20 cellular contexts compared by ENCODE assay signal in the genomic region with DNA sequence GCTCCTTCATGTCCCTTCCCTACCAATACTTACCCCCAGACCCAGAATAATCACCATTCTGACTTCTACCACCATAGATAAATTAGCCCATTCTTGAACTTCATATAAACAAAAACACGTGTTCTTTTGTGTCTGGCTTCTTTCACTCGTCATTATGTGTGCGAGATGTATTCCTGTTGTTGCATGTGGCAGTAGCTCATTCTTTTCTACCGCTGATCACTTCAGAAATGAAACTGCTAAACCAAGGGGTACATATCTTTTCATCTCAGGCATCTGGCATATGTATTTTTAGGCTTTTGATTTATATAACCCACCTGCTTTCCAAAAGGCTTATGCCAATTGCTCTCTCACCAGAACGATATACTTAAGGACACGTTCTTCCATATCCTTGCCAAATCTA. TPM values are rescaled to one million over a fixed set of nuclear protein-coding genes. Genes with fewer than 3 reads are reported as not detected.
A peak's percentile ranks its signal among the peaks of the same experiment; 100 is the strongest.
DNase-seq lines count a peak whose midpoint lies in the region; ATAC-seq, FAIRE-seq and TF ChIP-seq lines count a peak whose summit lies in the region.
"Had no signal": no experiment of that assay in that cellular context is flagged by ENCODE, and none has a peak within 500 bp of the region (broad histone marks: within the 10 kb centered on the region; RNA-seq: fewer than 3 reads in every experiment).

No MANE protein-coding gene starts in this region.

- FAIRE-seq in GM12892 (lab: Jason Lieb, UNC): peak; percentile 27
- FAIRE-seq: G401.6, GM19239, H1 had no signal

- DNase-seq in BE2C (no peak), GM12892 (ENCODE audit: insufficient read length) (no peak), midbrain (lab: John Stamatoyannopoulos, UW) (no peak), neural progenitor cell (ENCODE audit: low spot score) (no peak), NCI-H187 treated with DMSO at 0.1 percent for 48 hours (lab: John Stamatoyannopoulos, UW) (no peak)
- DNase-seq: Caco-2; CD4-positive, CD25-positive, alpha-beta regulatory T cell; CD8-positive, alpha-beta T cell; DMS153; DND-41; GM23248; H7; HCEC 1CT had no signal

- ATAC-seq in SK-N-SH treated with all-trans-retinoic acid at 6 μM for 48 hours: peak; percentile 51; the same call in 1 of the 3 replicates
- ATAC-seq: CD8-positive, alpha-beta T cell had no signal

- peaks cover 9% of the 10 kb centered on the region for H3K4me1 Mint-ChIP-seq in neural progenitor cell
- H3K4me1 Mint-ChIP-seq: CD4-positive, CD25-positive, alpha-beta regulatory T cell had no signal

- H4K20me1 ChIP-seq in neural progenitor cell (ENCODE audit: low read depth): no peaks in the 10 kb centered on the region
- H4K20me1 ChIP-seq: BLaER1 had no signal

- no peaks in the 10 kb centered on the region for H3K36me3 ChIP-seq in BE2C
- no peaks in the 10 kb centered on the region for H3K36me3 ChIP-seq in neural progenitor cell
- H3K36me3 ChIP-seq: BLaER1 had no signal

- no peaks in the 10 kb centered on the region for H3K9me3 Mint-ChIP-seq in neural progenitor cell
- H3K9me3 Mint-ChIP-seq: CD4-positive, CD25-positive, alpha-beta regulatory T cell; CD8-positive, alpha-beta T cell had no signal

- no peak overlapping the region for H2AFZ ChIP-seq in neural progenitor cell (replicated peaks)
- H2AFZ ChIP-seq: GM23248 had no signal

- no peaks in the 10 kb centered on the region for H3K27me3 Mint-ChIP-seq in neural progenitor cell (ENCODE audit: insufficient read depth, low read depth)

- no peak overlapping the region for H3K27ac Mint-ChIP-seq in neural progenitor cell
- H3K27ac Mint-ChIP-seq: CD4-positive, CD25-positive, alpha-beta regulatory T cell; CD8-positive, alpha-beta T cell had no signal

- no peak for TF ChIP-seq POLR2A in GM12892 (IDR thresholded peaks at IDR 0.05; ENCODE audit: low read depth, low read length)

- no peak overlapping the region for H3K27ac ChIP-seq in neural progenitor cell
- H3K27ac ChIP-seq: BLaER1, C4-2B, GM23248 had no signal

- H3F3A ChIP-seq in neural progenitor cell (ENCODE audit: low read depth): no peaks in the 10 kb centered on the region

- H3K27me3 ChIP-seq in BE2C (no peaks in the 10 kb centered on the region), neural progenitor cell (no peaks in the 10 kb centered on the region)
- H3K27me3 ChIP-seq: BLaER1 had no signal

- H3K4me1 ChIP-seq in BE2C (peaks cover 3% of the 10 kb centered on the region; the same call in 1 of the 2 replicates), neural progenitor cell (peaks cover 13% of the 10 kb centered on the region)
- H3K4me1 ChIP-seq: BLaER1, Caco-2 had no signal

- H3K79me2 ChIP-seq in neural progenitor cell (ENCODE audit: low read depth): no peaks in the 10 kb centered on the region

- H3K4me3 Mint-ChIP-seq in neural progenitor cell: no peak overlapping the region
- H3K4me3 Mint-ChIP-seq: CD4-positive, CD25-positive, alpha-beta regulatory T cell; CD8-positive, alpha-beta T cell had no signal

- TF ChIP-seq CTCF in BE2C (IDR thresholded peaks at IDR 0.05; ENCODE audit: low read depth, low read length) (no peak), neural progenitor cell (IDR thresholded peaks at IDR 0.05) (no peak)

- no peaks in the 10 kb centered on the region for H3K36me3 Mint-ChIP-seq in neural progenitor cell
- H3K36me3 Mint-ChIP-seq: CD4-positive, CD25-positive, alpha-beta regulatory T cell; CD8-positive, alpha-beta T cell had no signal

- H3K9me3 ChIP-seq in BE2C: no peaks in the 10 kb centered on the region
- no peaks in the 10 kb centered on the region for H3K9me3 ChIP-seq in neural progenitor cell (ENCODE audit: low read depth)
- H3K9me3 ChIP-seq: BLaER1, Caco-2 had no signal

- H3K4me2 ChIP-seq in neural progenitor cell: no peak overlapping the region
- H3K4me2 ChIP-seq: BLaER1 had no signal

- no peak overlapping the region for H3K9ac ChIP-seq in neural progenitor cell
- H3K9ac ChIP-seq: BLaER1, GM23248 had no signal

- H3K4me3 ChIP-seq in BE2C (ENCODE audit: low read depth, low read length): 0 out of 2 replicates have a peak overlapping the region, but pooled peaks have one; percentile 2
- no peak overlapping the region for H3K4me3 ChIP-seq in neural progenitor cell
- H3K4me3 ChIP-seq: BLaER1, GM23248 had no signal

TF ChIP-seq in SK-N-SH treated with all-trans-retinoic acid at 6 μM for 48 hours, 23 proteins besides CTCF, POLR2A, EP300 and RAD21:
- TF ChIP-seq, protein P1, sequence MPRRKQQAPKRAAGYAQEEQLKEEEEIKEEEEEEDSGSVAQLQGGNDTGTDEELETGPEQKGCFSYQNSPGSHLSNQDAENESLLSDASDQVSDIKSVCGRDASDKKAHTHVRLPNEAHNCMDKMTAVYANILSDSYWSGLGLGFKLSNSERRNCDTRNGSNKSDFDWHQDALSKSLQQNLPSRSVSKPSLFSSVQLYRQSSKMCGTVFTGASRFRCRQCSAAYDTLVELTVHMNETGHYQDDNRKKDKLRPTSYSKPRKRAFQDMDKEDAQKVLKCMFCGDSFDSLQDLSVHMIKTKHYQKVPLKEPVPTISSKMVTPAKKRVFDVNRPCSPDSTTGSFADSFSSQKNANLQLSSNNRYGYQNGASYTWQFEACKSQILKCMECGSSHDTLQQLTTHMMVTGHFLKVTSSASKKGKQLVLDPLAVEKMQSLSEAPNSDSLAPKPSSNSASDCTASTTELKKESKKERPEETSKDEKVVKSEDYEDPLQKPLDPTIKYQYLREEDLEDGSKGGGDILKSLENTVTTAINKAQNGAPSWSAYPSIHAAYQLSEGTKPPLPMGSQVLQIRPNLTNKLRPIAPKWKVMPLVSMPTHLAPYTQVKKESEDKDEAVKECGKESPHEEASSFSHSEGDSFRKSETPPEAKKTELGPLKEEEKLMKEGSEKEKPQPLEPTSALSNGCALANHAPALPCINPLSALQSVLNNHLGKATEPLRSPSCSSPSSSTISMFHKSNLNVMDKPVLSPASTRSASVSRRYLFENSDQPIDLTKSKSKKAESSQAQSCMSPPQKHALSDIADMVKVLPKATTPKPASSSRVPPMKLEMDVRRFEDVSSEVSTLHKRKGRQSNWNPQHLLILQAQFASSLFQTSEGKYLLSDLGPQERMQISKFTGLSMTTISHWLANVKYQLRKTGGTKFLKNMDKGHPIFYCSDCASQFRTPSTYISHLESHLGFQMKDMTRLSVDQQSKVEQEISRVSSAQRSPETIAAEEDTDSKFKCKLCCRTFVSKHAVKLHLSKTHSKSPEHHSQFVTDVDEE (CRISPR knock-in tag; IDR thresholded peaks at IDR 0.05): peak; percentile 56; the same call in 1 of the 2 replicates
- TF ChIP-seq ESRRG (CRISPR knock-in tag; IDR thresholded peaks at IDR 0.05) (no peak), TCF4 (CRISPR knock-in tag; IDR thresholded peaks at IDR 0.05; ENCODE audit: borderline replicate concordance) (peak; percentile 30; the same call in 1 of the 2 replicates)

RNA-seq across cellular contexts. Expression of a gene that starts 13.8 kb away (rescaled TPM):
- 164 TPM for polyA plus RNA-seq in BE2C (2012; ENCODE audit: insufficient read depth, insufficient read length, low read depth)
- 0.21 TPM for polyA plus RNA-seq in GM12892 (2012; ENCODE audit: missing spikeins)
- 0.15 and 0.19 TPM in 2 replicates for total RNA-seq in neural progenitor cell (ENCODE audit: low replicate concordance)
- total RNA-seq: A172; Caco-2; CD4-positive, CD25-positive, alpha-beta regulatory T cell; CD8-positive, alpha-beta T cell; GM23248 had no signal
- polyA plus RNA-seq: CD4-positive, CD25-positive, alpha-beta regulatory T cell; GM23248 had no signal

RNA-seq across cellular contexts. Expression of a gene that starts 44.9 kb away (rescaled TPM):
- 93.8 TPM for polyA plus RNA-seq in BE2C (2012; ENCODE audit: insufficient read depth, insufficient read length, low read depth)
- polyA plus RNA-seq in GM12892 (2012; ENCODE audit: missing spikeins): 19.3 TPM
- total RNA-seq in neural progenitor cell (ENCODE audit: low replicate concordance): 78.4 and 124 TPM in 2 replicates
